In genomic region chr5:77851229-77852067, GRCh38 we compare ENCODE assay signal across 9 cellular contexts.
A peak's percentile ranks its signal among the peaks of the same experiment; 100 is the strongest.
DNase-seq lines count a peak whose midpoint lies in the region; ATAC-seq and TF ChIP-seq lines count a peak whose summit lies in the region.
"Had no signal": no experiment of that assay in that cellular context is flagged by ENCODE, and none has a peak within 500 bp of the region (broad histone marks: within the 10 kb centered on the region; RNA-seq: fewer than 3 reads in every experiment).

No MANE protein-coding gene starts in this region.

- ATAC-seq in left lung (peak; percentile 46), GM18907 (IDR thresholded peaks at IDR 0.05; ENCODE audit: unreplicated experiment) (no peak)
- ATAC-seq: K562 had no signal

- CTCF ChIA-PET in CD4-positive, alpha-beta memory T cell (lab: Charles Lee; ENCODE audit: partially characterized antibody), result no interaction called here

- POLR2A ChIA-PET in CD4-positive, alpha-beta memory T cell (lab: Charles Lee; ENCODE audit: partially characterized antibody), result no interaction called here

- peaks cover 14% of the 10 kb centered on the region for H3K4me1 ChIP-seq in CD4-positive, alpha-beta memory T cell (ENCODE audit: insufficient read depth, low read length)
- H3K4me1 ChIP-seq in colonic mucosa, result no peaks in the 10 kb centered on the region
- peaks cover 0 to 25% of the 10 kb centered on the region in 2 donors for H3K4me1 ChIP-seq in left lung
- peaks cover 5% of the 10 kb centered on the region for H3K4me1 ChIP-seq in stomach smooth muscle (ENCODE audit: control insufficient read depth, insufficient read depth, low read length)

- H3K36me3 ChIP-seq in CD4-positive, alpha-beta memory T cell (ENCODE audit: insufficient read depth, low read length), result no peaks in the 10 kb centered on the region
- H3K36me3 ChIP-seq in colonic mucosa, result no peaks in the 10 kb centered on the region
- H3K36me3 ChIP-seq in left lung, result no peaks in the 10 kb centered on the region
- H3K36me3 ChIP-seq in stomach smooth muscle (ENCODE audit: control insufficient read depth in 2 of 2, insufficient read depth in 2 of 2, low read length in 2 of 2), result no peaks in the 10 kb centered on the region

- peak overlapping the region in 1 of 2 donors; percentile 19 for H3K9ac ChIP-seq in colonic mucosa (ENCODE audit: low read depth in 2 of 2, low read length in 2 of 2)
- H3K9ac ChIP-seq in stomach smooth muscle (ENCODE audit: low read length in 2 of 2), result peak overlapping the region; percentile 36 to 63

- no peaks in the 10 kb centered on the region for H3K36me3 Mint-ChIP-seq in CD4-positive, alpha-beta memory T cell

- TF ChIP-seq CTCF in colonic mucosa (IDR thresholded peaks at IDR 0.05) (no peak), left lung (IDR thresholded peaks at IDR 0.05) (no peak)

- H3K9me3 ChIP-seq in CD4-positive, alpha-beta memory T cell (ENCODE audit: control insufficient read depth in 1 of 2, low read length in 2 of 2), result no peaks in the 10 kb centered on the region
- H3K9me3 ChIP-seq in colonic mucosa (no peaks in the 10 kb centered on the region), left lung (no peaks in the 10 kb centered on the region), stomach smooth muscle (ENCODE audit: control insufficient read depth in 2 of 2, low read length in 2 of 2) (no peaks in the 10 kb centered on the region)

- H3K27ac ChIP-seq in CD4-positive, alpha-beta memory T cell (ENCODE audit: low read depth, low read length), result no peak overlapping the region
- no peak overlapping the region for H3K27ac ChIP-seq in colonic mucosa
- no peak overlapping the region for H3K27ac ChIP-seq in left lung
- H3K27ac ChIP-seq in stomach smooth muscle (ENCODE audit: low read length), result no peak overlapping the region

- DNase-seq in CD4-positive, alpha-beta memory T cell, result no peak
- DNase-seq in HuH-7.5 (ENCODE audit: low spot score) (peak; percentile 83), colonic mucosa (no peak), left lung (peak in 1 of 2 donors; percentile 82), NCI-H510A treated with DMSO at 0.1 percent for 48 hours (lab: John Stamatoyannopoulos, UW) (no peak), A172 (ENCODE audit: low spot score) (no peak)

- H3K4me3 ChIP-seq in CD4-positive, alpha-beta memory T cell (ENCODE audit: low read length in 2 of 2), result peak overlapping the region in 1 of 2 donors; percentile 3
- H3K4me3 ChIP-seq in colonic mucosa, result peak overlapping the region; percentile 32
- H3K4me3 ChIP-seq in left lung, result peak overlapping the region; percentile 38 to 50
- peak overlapping the region; percentile 80 to 86 for H3K4me3 ChIP-seq in stomach smooth muscle (ENCODE audit: low read length in 2 of 2)
- H3K4me3 ChIP-seq: K562 had no signal

- no peak overlapping the region for H3K27ac Mint-ChIP-seq in CD4-positive, alpha-beta memory T cell

- H3K4me1 Mint-ChIP-seq in CD4-positive, alpha-beta memory T cell, result peaks cover 5 to 24% (median 19%) of the 10 kb centered on the region in 4 donors

- intact Hi-C loops in CD4-positive, alpha-beta memory T cell (cut with micrococcal nuclease), result no loop called here
- intact Hi-C loops in colonic mucosa (cut with DNase I) (no loop called here), left lung (cut with DNase I) (no loop called here)

- H3K27me3 Mint-ChIP-seq in CD4-positive, alpha-beta memory T cell, result peaks cover 26 to 46% of the 10 kb centered on the region in 2 donors

- H3K4me3 Mint-ChIP-seq in CD4-positive, alpha-beta memory T cell, result peak overlapping the region; percentile 75 to 92 (median 84)

- H3K9me3 Mint-ChIP-seq in CD4-positive, alpha-beta memory T cell, result peaks cover 0 to 7% (median 0%) of the 10 kb centered on the region in 8 donors

- peaks cover 7% of the 10 kb centered on the region for H3K27me3 ChIP-seq in CD4-positive, alpha-beta memory T cell (ENCODE audit: insufficient read depth, low read length)
- H3K27me3 ChIP-seq in colonic mucosa (peaks cover 9% of the 10 kb centered on the region), left lung (peaks cover 7 to 83% of the 10 kb centered on the region in 2 donors), stomach smooth muscle (ENCODE audit: control insufficient read depth in 1 of 2, insufficient read depth in 2 of 2, low read length in 2 of 2) (no peaks in the 10 kb centered on the region)
